12 cellular contexts compared by ENCODE assay signal in genomic region chr6:25175216-25175615, GRCh38.
DNase-seq lines count a peak whose midpoint lies in the region; ATAC-seq and TF ChIP-seq lines count a peak whose summit lies in the region.
"Had no signal": no experiment of that assay in that cellular context is flagged by ENCODE, and none has a peak within 500 bp of the region (broad histone marks: within the 10 kb centered on the region; RNA-seq: fewer than 3 reads in every experiment).

No MANE protein-coding gene starts in this region.

- H4K5ac ChIP-seq in IMR-90 (ENCODE audit: low read depth, low read length): peak overlapping the region; percentile 22; the same call in 1 of the 2 replicates

- DNase-seq in AG04450 (ENCODE audit: low read depth, low spot score) (no peak), IMR-90 (peak; percentile 11), astrocyte of the spinal cord (ENCODE audit: low read depth, low spot score) (peak; percentile 29), lung microvascular endothelial cell (ENCODE audit: low read depth in 2 of 2) (peak; percentile 28 to 75), hippocampal formation (lab: John Stamatoyannopoulos, UW) (no peak), DMS 273 treated with DMSO at 0.1 percent for 48 hours (lab: John Stamatoyannopoulos, UW) (no peak), UCSD-AML1 (lab: John Stamatoyannopoulos, UW; ENCODE audit: unreplicated experiment) (no peak)
- DNase-seq: activated naive CD8-positive, alpha-beta T cell treated with anti-CD3 and anti-CD28 coated beads, Interleukin-2, amount 10 ng/mL, durations not matched to agents 7 days and 5 days; BE2C; effector CD8-positive, alpha-beta T cell; NCI-H187 had no signal

- no peak overlapping the region for H3K56ac ChIP-seq in IMR-90 (ENCODE audit: extremely low read depth, insufficient read depth, low read length)

- H3K9me1 ChIP-seq in IMR-90 (ENCODE audit: insufficient read depth, low read length): peaks cover 6% of the 10 kb centered on the region; the same call in 1 of the 2 replicates

- H2BK120ac ChIP-seq in IMR-90 (ENCODE audit: low read depth, low read length): peak overlapping the region; percentile 83

- H3K9me3 ChIP-seq in AG04450 (ENCODE audit: control insufficient read depth, insufficient read depth, low read length) (no peaks in the 10 kb centered on the region), IMR-90 (ENCODE audit: control insufficient read depth, insufficient read depth, low read length) (0 out of 2 replicates have a peak, but pooled peaks cover 2% of the 10 kb centered on the region)
- H3K9me3 ChIP-seq: BE2C had no signal

- BruUV-seq in IMR-90 (replicated peaks; lab: Mats Ljungman, UMichigan): no TSS peak

- no peak for TF ChIP-seq POLR2A in IMR-90 (IDR thresholded peaks at IDR 0.05; ENCODE audit: low read depth, low read length)

- peak overlapping the region; percentile 24 for H3K18ac ChIP-seq in IMR-90 (ENCODE audit: low read depth, low read length)

- H2BK15ac ChIP-seq in IMR-90 (ENCODE audit: low read depth, low read length): peak overlapping the region; percentile 98; the same call in 2 of the 3 replicates

- in situ Hi-C loops in IMR-90 (cut with MboI; ENCODE audit: low sequenced_read_pairs) (no loop called here), astrocyte of the spinal cord (cut with HindIII; ENCODE audit: low sequenced_read_pairs) (no loop called here)

- peak overlapping the region; percentile 76 for H3K4ac ChIP-seq in IMR-90 (ENCODE audit: low read depth, low read length)

- no peak overlapping the region for H3K4me2 ChIP-seq in IMR-90 (ENCODE audit: low read depth, low read length)

- intact Hi-C loops in IMR-90 (cut with micrococcal nuclease): no loop called here

- no peaks in the 10 kb centered on the region for H3K27me3 ChIP-seq in AG04450 (ENCODE audit: control insufficient read depth, insufficient read depth, low read length)
- H3K27me3 ChIP-seq in IMR-90 (ENCODE audit: control insufficient read depth, insufficient read depth, low read length): no peaks in the 10 kb centered on the region
- H3K27me3 ChIP-seq: BE2C had no signal

- H3K79me1 ChIP-seq in IMR-90 (ENCODE audit: low read depth in 1 of 2, low read length in 2 of 2): no peaks in the 10 kb centered on the region; a peak in 1 of 4 replicates

- peak overlapping the region; percentile 78; the same call in 1 of the 2 replicates for H3K23ac ChIP-seq in IMR-90 (ENCODE audit: low read depth, low read length)

- H2BK5ac ChIP-seq in IMR-90 (ENCODE audit: low read depth, low read length, poor library complexity, severe bottlenecking): peak overlapping the region; percentile 43

- peak overlapping the region; percentile 83 for H3K14ac ChIP-seq in IMR-90 (replicated peaks; ENCODE audit: low read depth, low read length)

- peak overlapping the region; percentile 77 for H2AK5ac ChIP-seq in IMR-90 (ENCODE audit: low read depth, low read length)

- H4K20me1 ChIP-seq in IMR-90 (ENCODE audit: insufficient read depth, low read length): no peaks in the 10 kb centered on the region

- H3K4me3 ChIP-seq in AG04450 (ENCODE audit: low read depth, low read length) (no peak overlapping the region), IMR-90 (ENCODE audit: insufficient read depth, low read depth, low read length) (no peak overlapping the region), astrocyte of the spinal cord (ENCODE audit: low read depth, low read length) (no peak overlapping the region)

- peak overlapping the region; percentile 81 for H2BK20ac ChIP-seq in IMR-90 (ENCODE audit: low read depth, low read length)

- TF ChIP-seq CTCF in AG04450 (IDR thresholded peaks at IDR 0.05; ENCODE audit: low read depth, low read length) (no peak), IMR-90 (conservative IDR thresholded peaks at IDR 0.05; ENCODE audit: low read depth, low read length) (no peak), astrocyte of the spinal cord (IDR thresholded peaks at IDR 0.05; ENCODE audit: low read depth, low read length) (no peak)

- CTCF ChIA-PET in AG04450 (lab: Charles Lee): no interaction called here
- CTCF ChIA-PET in IMR-90 (lab: Yijun Ruan, JAX): no interaction called here

- H2AFZ ChIP-seq in IMR-90 (replicated peaks; ENCODE audit: low read length, poor library complexity): peak overlapping the region; percentile 26

- no peak overlapping the region for H3K9ac ChIP-seq in IMR-90 (ENCODE audit: low read depth, low read length)

- H3K27ac ChIP-seq in AG04450 (ENCODE audit: low read depth, low read length) (peak overlapping the region; percentile 32), IMR-90 (ENCODE audit: insufficient read depth, low read length) (peak overlapping the region; percentile 12; the same call in 1 of the 2 replicates)

- peak overlapping the region; percentile 7 to 71; a peak in 3 of 4 replicates for H4K8ac ChIP-seq in IMR-90 (ENCODE audit: low read depth in 2 of 2, low read length in 2 of 2)

- peaks cover 17% of the 10 kb centered on the region for H3K4me1 ChIP-seq in IMR-90 (ENCODE audit: control insufficient read depth, insufficient read depth, low read length)

- ATAC-seq in IMR-90 (ENCODE audit: low read depth) (no peak), GM19324 (IDR thresholded peaks at IDR 0.05; ENCODE audit: low FRiP score, unreplicated experiment) (no peak)

- no peak for TF ChIP-seq RAD21 in IMR-90 (IDR thresholded peaks at IDR 0.05; ENCODE audit: low read length)

- POLR2A ChIA-PET in AG04450 (lab: Yijun Ruan, JAX) (no interaction called here), IMR-90 (lab: Charles Lee; ENCODE audit: unreplicated experiment) (no interaction called here)

- H3K36me3 ChIP-seq in IMR-90 (ENCODE audit: control insufficient read depth, insufficient read depth, low read length): no peaks in the 10 kb centered on the region
- H3K36me3 ChIP-seq: BE2C had no signal

- dilution Hi-C loops in IMR-90 (cut with HindIII; ENCODE audit: low sequenced_read_pairs, unreplicated experiment): no loop called here

- H4K91ac ChIP-seq in IMR-90 (ENCODE audit: insufficient read depth, low read depth, low read length): peak overlapping the region; percentile 67

- peak overlapping the region; percentile 23 for H2AK9ac ChIP-seq in IMR-90 (replicated peaks; ENCODE audit: low read depth, low read length, poor library complexity)

- WGBS in IMR-90 (ENCODE audit: extremely low coverage in 2 of 2, insufficient read length in 1 of 2), 2 experiments: 100% methylated on average over 1 of the region's 6 CpGs; no CpG with 5 or more reads in 1 of the 2 experiments

TF ChIP-seq in IMR-90, 13 proteins besides CTCF, POLR2A, EP300 and RAD21:
- TF ChIP-seq BHLHE40 (IDR thresholded peaks at IDR 0.05; ENCODE audit: low read depth, low read length) (no peak), USF2 (IDR thresholded peaks at IDR 0.05; ENCODE audit: low read depth, low read length) (no peak), NFE2L2 (IDR thresholded peaks at IDR 0.05; ENCODE audit: low read depth, low read length) (no peak), RCOR1 (IDR thresholded peaks at IDR 0.05; ENCODE audit: insufficient replicate concordance, low read length) (no peak), MAFK (IDR thresholded peaks at IDR 0.05; ENCODE audit: low read depth, low read length) (no peak), FOS (IDR thresholded peaks at IDR 0.05; ENCODE audit: low read depth, low read length) (no peak), MAZ (IDR thresholded peaks at IDR 0.05; ENCODE audit: borderline replicate concordance, low read depth, low read length) (no peak), SMC3 (IDR thresholded peaks at IDR 0.05; ENCODE audit: low read depth, low read length) (no peak), RFX5 (IDR thresholded peaks at IDR 0.05; ENCODE audit: low read depth, low read length) (no peak), ELK1 (IDR thresholded peaks at IDR 0.05; ENCODE audit: borderline replicate concordance, low read depth, low read length) (no peak), CEBPB (IDR thresholded peaks at IDR 0.05; ENCODE audit: low read depth, low read length) (no peak), CHD1 (IDR thresholded peaks at IDR 0.05; ENCODE audit: low read depth, low read length) (no peak), MXI1 (IDR thresholded peaks at IDR 0.05; ENCODE audit: borderline replicate concordance, low read depth, low read length) (no peak)

Comparison
In these comparisons a context has a peak if more than half of its experiments do, and no peak if none do; other contexts are left out.
1. DNase-seq: peak in IMR-90 (single experiment), astrocyte of the spinal cord (single experiment) and lung microvascular endothelial cell (2 of 2); none in AG04450 (single experiment), hippocampal formation (0 of 2), DMS 273 treated with DMSO at 0.1 percent for 48 hours (single experiment) and UCSD-AML1 (single experiment).